In the genomic region with DNA sequence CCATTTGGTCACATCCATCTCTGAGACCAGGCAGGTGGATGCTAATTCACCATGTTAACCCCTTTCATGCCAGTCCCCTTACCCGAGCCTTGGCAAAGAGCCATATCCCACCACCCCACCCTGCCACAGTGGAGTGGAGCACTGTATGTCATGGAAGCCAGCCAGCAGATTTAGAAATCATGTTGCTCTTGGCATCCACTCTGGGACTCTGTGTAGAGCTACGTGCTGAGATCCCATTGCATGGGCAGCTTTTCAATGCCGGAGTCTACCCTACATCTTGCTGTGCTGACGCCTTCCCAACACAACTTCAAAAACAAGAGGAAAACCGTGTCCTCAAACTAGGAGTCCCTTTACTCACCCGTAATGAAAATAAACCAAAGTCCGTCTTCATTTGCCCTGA, we compare ENCODE assay signal across 21 cellular contexts.
DNase-seq lines count a peak whose midpoint lies in the region; ATAC-seq and TF ChIP-seq lines count a peak whose summit lies in the region.
"Had no signal": no experiment of that assay in that cellular context is flagged by ENCODE, and none has a peak within 500 bp of the region (broad histone marks: within the 10 kb centered on the region; RNA-seq: fewer than 3 reads in every experiment).

No MANE protein-coding gene starts in this region.

- H3K4me1 ChIP-seq in right atrium auricular region = no peaks in the 10 kb centered on the region
- H3K4me1 ChIP-seq in tibial artery = peaks cover 0 to 46% (median 25%) of the 10 kb centered on the region in 4 donors
- H3K4me1 ChIP-seq: HAP-1 had no signal

- TF ChIP-seq CTCF in right atrium auricular region (IDR thresholded peaks at IDR 0.05) (no peak), tibial artery (IDR thresholded peaks at IDR 0.05) (no peak)

- H3K27ac ChIP-seq in right atrium auricular region = no peak overlapping the region
- peak overlapping the region; percentile 80 for H3K27ac ChIP-seq in caudate nucleus (ENCODE audit: low read depth, low read length)
- peak overlapping the region; percentile 70 to 78 for H3K27ac ChIP-seq in tibial artery
- H3K27ac ChIP-seq: GM23248 had no signal

- ATAC-seq in sciatic nerve (peak; percentile 46), GM21423 (IDR thresholded peaks at IDR 0.05; ENCODE audit: unreplicated experiment) (no peak)
- ATAC-seq: GM12878 had no signal

- DNase-seq in right atrium auricular region (ENCODE audit: low spot score) (peak; percentile 66), cardiac septum (ENCODE audit: low spot score) (no peak), caudate nucleus (lab: John Stamatoyannopoulos, UW) (no peak), sciatic nerve (ENCODE audit: low spot score) (no peak), tibial artery (peak; percentile 61 to 88), HPDE6-E6E7 (ENCODE audit: extremely low spot score) (no peak), kidney tubule cell (ENCODE audit: low spot score) (no peak)
- DNase-seq: ACHN; BE2C; C1 segment of cervical spinal cord; CD4-positive, CD25-positive, alpha-beta regulatory T cell; CD8-positive, alpha-beta memory T cell; COR-L47; DMS 273 treated with DMSO at 0.1 percent for 48 hours; DMS53; DND-41; EL; GM23248 had no signal

- H3K9me3 ChIP-seq in right atrium auricular region (no peaks in the 10 kb centered on the region), tibial artery (no peaks in the 10 kb centered on the region)
- H3K9me3 ChIP-seq: BE2C, HAP-1 had no signal

- no peaks in the 10 kb centered on the region for H3K27me3 ChIP-seq in right atrium auricular region
- no peaks in the 10 kb centered on the region for H3K27me3 ChIP-seq in tibial artery
- H3K27me3 ChIP-seq: BE2C had no signal

- no peaks in the 10 kb centered on the region for H3K36me3 ChIP-seq in right atrium auricular region
- H3K36me3 ChIP-seq in tibial artery = no peaks in the 10 kb centered on the region
- H3K36me3 ChIP-seq: BE2C, HAP-1 had no signal

- intact Hi-C loops in cardiac septum (cut with DNase I) (no loop called here), sciatic nerve (cut with DNase I) (no loop called here), tibial artery (cut with DNase I; ENCODE audit: low total_unique reads) (loop anchor here (5.0 to 10.0 kb wide), 2 partner anchors 38 to 119 kb away; no protein-coding TSS in a partner anchor)

- no peak overlapping the region for H3K4me3 ChIP-seq in right atrium auricular region
- no peak overlapping the region for H3K4me3 ChIP-seq in tibial artery
- H3K4me3 ChIP-seq: GM12878, GM23248, HAP-1 had no signal

Comparison
In these comparisons a context has a peak if more than half of its experiments do, and no peak if none do; other contexts are left out.
1. DNase-seq: peak in right atrium auricular region (single experiment) and tibial artery (2 of 2); none in cardiac septum (single experiment), caudate nucleus (0 of 61), sciatic nerve (single experiment), HPDE6-E6E7 (single experiment) and kidney tubule cell (single experiment).
2. H3K27ac ChIP-seq: peak in caudate nucleus (single experiment) and tibial artery (2 of 2); none in right atrium auricular region (0 of 2).